17 cellular contexts compared by ENCODE assay signal in the genomic region with DNA sequence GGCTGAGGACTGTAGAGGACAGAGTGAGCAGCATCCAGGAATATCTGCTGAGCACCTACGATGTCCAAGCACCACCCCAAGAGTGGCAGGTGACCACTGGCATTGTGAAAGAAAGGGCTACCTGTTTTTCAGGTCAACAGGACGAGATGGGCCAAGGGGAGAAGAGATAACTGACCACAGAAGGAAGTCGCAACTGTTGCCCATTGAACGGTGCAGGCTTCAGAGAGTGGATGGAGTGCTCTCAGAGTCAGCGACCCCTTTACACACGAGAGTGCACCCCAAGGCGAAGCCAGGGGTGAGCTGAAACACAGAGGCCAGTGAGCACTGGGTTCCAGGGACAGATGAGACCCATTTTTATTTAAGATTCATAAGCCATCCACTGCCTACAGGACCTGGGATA. TPM values are rescaled to one million over a fixed set of nuclear protein-coding genes. Genes with fewer than 3 reads are reported as not detected.
A peak's percentile ranks its signal among the peaks of the same experiment; 100 is the strongest.
DNase-seq lines count a peak whose midpoint lies in the region; ATAC-seq, FAIRE-seq and TF ChIP-seq lines count a peak whose summit lies in the region.
"Had no signal": no experiment of that assay in that cellular context is flagged by ENCODE, and none has a peak within 500 bp of the region (broad histone marks: within the 10 kb centered on the region; RNA-seq: fewer than 3 reads in every experiment).

No MANE protein-coding gene starts in this region.

- no peaks in the 10 kb centered on the region for H3K9me3 ChIP-seq in thyroid gland
- H3K9me3 ChIP-seq: spleen had no signal

- POLR2A ChIA-PET in RWPE1 (lab: Yijun Ruan, JAX; ENCODE audit: low non-redundant PET): no interaction called here

- CTCF ChIA-PET in RWPE1 (lab: Yijun Ruan, JAX): no interaction called here

- H3K4me1 ChIP-seq in thyroid gland: peaks cover 42 to 74% of the 10 kb centered on the region in 2 donors

- no peak for ATAC-seq in natural killer cell treated with Interleukin-12 subunit alpha and Interleukin-12 subunit beta and Interleukin-15 and Interleukin-18, amount 100 ng/mL, for 72 hours

- no peak overlapping the region for H3K4me3 ChIP-seq in thyroid gland (replicated peaks in 1 of 3)

- peaks cover 79 to 81% of the 10 kb centered on the region in 2 donors for H3K4me1 Mint-ChIP-seq in natural killer cell treated with Interleukin-12 subunit alpha and Interleukin-12 subunit beta and Interleukin-15 and Interleukin-18, amount 100 ng/mL, for 72 hours (ENCODE audit: low read depth in 2 of 2)

- 83 to 89% methylated on average over 7 of the region's 7 CpGs for WGBS in thyroid gland, 2 donors

- DNase-seq in RWPE1 (ENCODE audit: low spot score) (no peak), thyroid gland (no peak), occipital lobe (lab: John Stamatoyannopoulos, UW) (no peak), D721Med (ENCODE audit: insufficient read length, low spot score) (no peak), C1 segment of cervical spinal cord (lab: John Stamatoyannopoulos, UW) (no peak)
- no peak for DNase-seq in natural killer cell treated with Interleukin-12 subunit alpha and Interleukin-12 subunit beta and Interleukin-15 and Interleukin-18, amount 100 ng/mL, for 72 hours (ENCODE audit: low spot score)
- DNase-seq: CD4-positive, alpha-beta memory T cell; cortex of kidney; NCI-H1436; NCI-H524; spleen; T-helper 1 cell had no signal

- peak overlapping the region; percentile 76 to 78 for H3K27ac Mint-ChIP-seq in natural killer cell treated with Interleukin-12 subunit alpha and Interleukin-12 subunit beta and Interleukin-15 and Interleukin-18, amount 100 ng/mL, for 72 hours

- intact Hi-C loops in thyroid gland (cut with DNase I): no loop called here

- TF ChIP-seq CTCF in RWPE1 (conservative IDR thresholded peaks at IDR 0.05; ENCODE audit: low read depth): no peak
- TF ChIP-seq CTCF in thyroid gland (IDR thresholded peaks at IDR 0.05): no peak
- TF ChIP-seq CTCF in D721Med (IDR thresholded peaks at IDR 0.05; ENCODE audit: insufficient read depth, missing control alignments): no peak

- no peaks in the 10 kb centered on the region for H3K27me3 Mint-ChIP-seq in natural killer cell treated with Interleukin-12 subunit alpha and Interleukin-12 subunit beta and Interleukin-15 and Interleukin-18, amount 100 ng/mL, for 72 hours
- H3K27me3 Mint-ChIP-seq: CD4-positive, alpha-beta memory T cell had no signal

- H3K9me3 Mint-ChIP-seq in natural killer cell treated with Interleukin-12 subunit alpha and Interleukin-12 subunit beta and Interleukin-15 and Interleukin-18, amount 100 ng/mL, for 72 hours: no peaks in the 10 kb centered on the region
- H3K9me3 Mint-ChIP-seq: CD4-positive, alpha-beta memory T cell had no signal

- H3K27me3 ChIP-seq in thyroid gland: no peaks in the 10 kb centered on the region
- H3K27me3 ChIP-seq: spleen had no signal

- H3K4me3 Mint-ChIP-seq in natural killer cell treated with Interleukin-12 subunit alpha and Interleukin-12 subunit beta and Interleukin-15 and Interleukin-18, amount 100 ng/mL, for 72 hours: peak overlapping the region; percentile 70

- peak overlapping the region; percentile 58 for H3K27ac ChIP-seq in RWPE1
- peak overlapping the region; percentile 41 for H3K27ac ChIP-seq in cingulate gyrus (ENCODE audit: low read depth, low read length)
- peak overlapping the region; percentile 30 to 38 (median 34) for H3K27ac ChIP-seq in thyroid gland
- H3K27ac ChIP-seq: HL-60, KMS-11 had no signal

- H3K36me3 ChIP-seq in thyroid gland: no peaks in the 10 kb centered on the region

- H3K36me3 Mint-ChIP-seq in natural killer cell treated with Interleukin-12 subunit alpha and Interleukin-12 subunit beta and Interleukin-15 and Interleukin-18, amount 100 ng/mL, for 72 hours: peaks cover 20% of the 10 kb centered on the region

- FAIRE-seq in D721Med (lab: Jason Lieb, UNC): no peak
- FAIRE-seq: GM12891, RCC 7860 had no signal

- TF ChIP-seq POLR2A in thyroid gland (IDR thresholded peaks at IDR 0.05): no peak

RNA-seq across cellular contexts. Expression of gene HIPK2, which starts 42.3 kb away (rescaled TPM):
- 100 to 1,000 TPM; 152 to 245 TPM for total RNA-seq in natural killer cell treated with Interleukin-12 subunit alpha and Interleukin-12 subunit beta and Interleukin-15 and Interleukin-18, amount 100 ng/mL, for 72 hours
- 10 to 100 TPM; 31.3 to 58.5 (median 41.0) TPM for total RNA-seq in thyroid gland
- total RNA-seq in occipital lobe: 12.0 TPM
